21 cellular contexts compared by ENCODE assay signal in genomic region chr18:7388752-7389151, GRCh38.
DNase-seq lines count a peak whose midpoint lies in the region; ATAC-seq and TF ChIP-seq lines count a peak whose summit lies in the region.
"Had no signal": no experiment of that assay in that cellular context is flagged by ENCODE, and none has a peak within 500 bp of the region (broad histone marks: within the 10 kb centered on the region; RNA-seq: fewer than 3 reads in every experiment).

No MANE protein-coding gene starts in this region.

- H3K4me3 ChIP-seq in neuron (ENCODE audit: low read length) (no peak overlapping the region), MM.1S (ENCODE audit: low read length) (no peak overlapping the region)
- H3K4me3 ChIP-seq: PC-9 had no signal

- no peaks in the 10 kb centered on the region for H3K36me3 ChIP-seq in neuron (ENCODE audit: insufficient read depth, low read length)
- H3K36me3 ChIP-seq in MM.1S (replicated peaks; ENCODE audit: insufficient read depth, low read length): no peaks in the 10 kb centered on the region

- no peaks in the 10 kb centered on the region for H3F3A ChIP-seq in MM.1S (ENCODE audit: insufficient read depth, low read length)

- H3K9me3 ChIP-seq in neuron (ENCODE audit: low read length): no peaks in the 10 kb centered on the region
- H3K9me3 ChIP-seq in MM.1S (replicated peaks; ENCODE audit: insufficient read depth, low read length): no peaks in the 10 kb centered on the region

- no peaks in the 10 kb centered on the region for H3K27me3 ChIP-seq in neuron (ENCODE audit: insufficient read depth, low read length)
- H3K27me3 ChIP-seq in MM.1S (replicated peaks; ENCODE audit: insufficient read depth, low read length): no peaks in the 10 kb centered on the region

- no peaks in the 10 kb centered on the region for H4K20me1 ChIP-seq in MM.1S (ENCODE audit: insufficient read depth, low read length)

- TF ChIP-seq CTCF in GM10248 (IDR thresholded peaks at IDR 0.05; ENCODE audit: control extremely low read depth, extremely low read depth, low read depth, missing control alignments): no peak
- TF ChIP-seq CTCF in MM.1S (IDR thresholded peaks at IDR 0.05; ENCODE audit: low read length): no peak

- no peaks in the 10 kb centered on the region for H3K9me2 ChIP-seq in MM.1S (replicated peaks; ENCODE audit: insufficient read depth, low read length)

- H3K27ac ChIP-seq in MM.1S (ENCODE audit: low read length): no peak overlapping the region
- H3K27ac ChIP-seq: 22Rv1, C4-2B, PC-9, RWPE1 had no signal

- CTCF ChIA-PET in GM10248 (lab: Yijun Ruan, JAX): no interaction called here

- H2AFZ ChIP-seq in neuron (ENCODE audit: low read depth, low read length) (peak overlapping the region; percentile 43), MM.1S (ENCODE audit: low read length) (no peak overlapping the region)
- H2AFZ ChIP-seq: PC-9 had no signal

- intact Hi-C loops in sciatic nerve (cut with DNase I): no loop called here

- H3K79me2 ChIP-seq in MM.1S (ENCODE audit: low read length): no peaks in the 10 kb centered on the region

- no peak for ATAC-seq in sciatic nerve

- H3K4me2 ChIP-seq in MM.1S (ENCODE audit: low read depth, low read length): no peak overlapping the region
- H3K4me2 ChIP-seq: PC-9 had no signal

- DNase-seq in DMS 273 (lab: John Stamatoyannopoulos, UW; ENCODE audit: unreplicated experiment): peak; percentile 10
- DNase-seq in DMS 273 treated with DMSO at 0.1 percent for 48 hours (lab: John Stamatoyannopoulos, UW): no peak
- DNase-seq in NCI-H1092 treated with DMSO at 0.1 percent for 48 hours (lab: John Stamatoyannopoulos, UW): peak; percentile 29
- DNase-seq in NCI-H748 treated with DMSO at 0.1 percent for 48 hours (lab: John Stamatoyannopoulos, UW): peak; percentile 85
- no peak for DNase-seq in sciatic nerve (ENCODE audit: low spot score)
- no peak for DNase-seq in GM10248 (ENCODE audit: extremely low spot score)
- DNase-seq in MM.1S: no peak
- DNase-seq: AML-193, DMS153, GDM1, H9, KG1, MV-4-11, NCI-H2227 treated with DMSO at 0.1 percent for 48 hours, NCI-H82, PC-9, SIG-M5 had no signal

- no peak overlapping the region for H3K9ac ChIP-seq in MM.1S (ENCODE audit: low read length)

- peaks cover 8% of the 10 kb centered on the region for H3K4me1 ChIP-seq in neuron (ENCODE audit: insufficient read depth, low read length)
- no peaks in the 10 kb centered on the region for H3K4me1 ChIP-seq in MM.1S (ENCODE audit: low read length)

- POLR2A ChIA-PET in GM10248 (lab: Yijun Ruan, JAX): no interaction called here

Comparison
In these comparisons a context has a peak if more than half of its experiments do, and no peak if none do; other contexts are left out.
1. DNase-seq: peak in DMS 273 (single experiment), NCI-H1092 treated with DMSO at 0.1 percent for 48 hours (single experiment) and NCI-H748 treated with DMSO at 0.1 percent for 48 hours (single experiment); none in DMS 273 treated with DMSO at 0.1 percent for 48 hours (single experiment), sciatic nerve (single experiment), GM10248 (single experiment) and MM.1S (single experiment).